ENCODE assay signal across 12 cellular contexts in genomic region chrX:81259008-81259713, GRCh38. TPM values are rescaled to one million over a fixed set of nuclear protein-coding genes. Genes with fewer than 3 reads are reported as not detected.
DNase-seq lines count a peak whose midpoint lies in the region; ATAC-seq and TF ChIP-seq lines count a peak whose summit lies in the region.
"Had no signal": no experiment of that assay in that cellular context is flagged by ENCODE, and none has a peak within 500 bp of the region (broad histone marks: within the 10 kb centered on the region; RNA-seq: fewer than 3 reads in every experiment).

No MANE protein-coding gene starts in this region.

- DNase-seq in H4 (ENCODE audit: low spot score) (peak; percentile 28), astrocyte of the hippocampus (ENCODE audit: low read depth, low spot score) (peak; percentile 48), iris pigment epithelial cell (ENCODE audit: low read depth) (peak; percentile 52), spleen (no peak), ovary (no peak), posterior vena cava (ENCODE audit: low spot score) (no peak)
- DNase-seq: MG63; NCI-H524 treated with DMSO at 0.1 percent for 48 hours; stimulated activated CD4-positive, alpha-beta T cell treated with anti-CD3 and anti-CD28 coated beads, Interleukin-2, amount 100 ng/mL, for 24 hours; substantia nigra had no signal

- TF ChIP-seq EP300 in ovary (IDR thresholded peaks at IDR 0.05), result no peak

- intact Hi-C loops in spleen (cut with DNase I; ENCODE audit: low total_unique reads), result no loop called here
- intact Hi-C loops in ovary (cut with DNase I), result no loop called here
- intact Hi-C loops in posterior vena cava (cut with DNase I), result no loop called here

- H3K4me1 ChIP-seq in skeletal muscle tissue (ENCODE audit: control insufficient read depth in 3 of 3, insufficient read depth in 3 of 3, low read length in 3 of 3) (peaks cover 0 to 4% (median 0%) of the 10 kb centered on the region in 3 donors), spleen (peaks cover 0 to 36% (median 11%) of the 10 kb centered on the region in 6 donors), ovary (ENCODE audit: insufficient read depth) (no peaks in the 10 kb centered on the region)

- no peak for TF ChIP-seq POLR2A in spleen (IDR thresholded peaks at IDR 0.05)
- TF ChIP-seq POLR2A in ovary (IDR thresholded peaks at IDR 0.05), result no peak

- no peak overlapping the region for H3K9ac ChIP-seq in skeletal muscle tissue (ENCODE audit: low read depth in 1 of 3, low read length in 3 of 3)

- H3K27me3 ChIP-seq in skeletal muscle tissue (ENCODE audit: control insufficient read depth in 3 of 3, insufficient read depth in 3 of 3, low read length in 3 of 3), result no peaks in the 10 kb centered on the region
- no peaks in the 10 kb centered on the region for H3K27me3 ChIP-seq in spleen (replicated peaks in 1 of 7)
- H3K27me3 ChIP-seq in ovary, result no peaks in the 10 kb centered on the region
- H3K27me3 ChIP-seq: MG63 had no signal

- TF ChIP-seq CTCF in spleen (IDR thresholded peaks at IDR 0.05 in 8 of 11, conservative IDR thresholded peaks at IDR 0.05 in 3 of 11) (no peak), ovary (IDR thresholded peaks at IDR 0.05) (no peak)

- 33 to 74% (median 56%) methylated on average over 1 of the region's 1 CpG for WGBS in spleen, 5 donors
- WGBS in ovary, 3 donors, result 9 to 30% (median 20%) methylated on average over 1 of the region's 1 CpG

- H3K9me3 ChIP-seq in skeletal muscle tissue (ENCODE audit: control insufficient read depth in 3 of 3, low read length in 3 of 3) (no peaks in the 10 kb centered on the region), spleen (no peaks in the 10 kb centered on the region), ovary (no peaks in the 10 kb centered on the region)
- H3K9me3 ChIP-seq: MG63 had no signal

- H3K27ac ChIP-seq in skeletal muscle tissue (ENCODE audit: low read depth, low read length) (peak overlapping the region; percentile 14), spleen (peak overlapping the region in 3 of 8 donors; percentile 7 to 33 (median 16)), ovary (peak overlapping the region in 1 of 2 donors; percentile 37)

- no peak overlapping the region for H3K4me3 ChIP-seq in skeletal muscle tissue (ENCODE audit: low read length in 3 of 3)
- H3K4me3 ChIP-seq in spleen, result no peak overlapping the region
- H3K4me3 ChIP-seq in ovary, result no peak overlapping the region
- H3K4me3 ChIP-seq: MG63 had no signal

- H3K36me3 ChIP-seq in skeletal muscle tissue (ENCODE audit: control insufficient read depth in 3 of 3, insufficient read depth in 3 of 3, low read length in 3 of 3) (no peaks in the 10 kb centered on the region), spleen (no peaks in the 10 kb centered on the region), ovary (no peaks in the 10 kb centered on the region)
- H3K36me3 ChIP-seq: MG63 had no signal

- no peak for ATAC-seq in HG02798 (IDR thresholded peaks at IDR 0.05; ENCODE audit: poor library complexity, unreplicated experiment)

RNA-seq across cellular contexts. Expression of gene SH3BGRL, which starts 57.3 kb away (rescaled TPM):
- 73.1 and 90.2 TPM in 2 replicates for total RNA-seq in H4 (2014; rRNA removed; shearing (Covaris generic))
- total RNA-seq in skeletal muscle tissue (37.6 TPM), spleen (100 to 1,000 TPM; 169 to 280 (median 203) TPM), ovary (100 to 1,000 TPM in 4 of 7 donors, 10 to 100 TPM in 3; 88.3 to 147 (median 111) TPM), posterior vena cava (100 to 1,000 TPM; 170 to 227 TPM)
- polyA plus RNA-seq in spleen (100 to 1,000 TPM; 132 to 190 (median 174) TPM), ovary (100 to 1,000 TPM; 129 to 257 TPM)

RNA-seq across cellular contexts. Expression of gene HMGN5, which starts 57.4 kb away (rescaled TPM):
- total RNA-seq in H4 (2014; rRNA removed; shearing (Covaris generic)), result 0.97 and 5.8 TPM in 2 replicates
- not detected for total RNA-seq in skeletal muscle tissue
- total RNA-seq in spleen, result 1 to 10 TPM; 3.2 to 8.6 (median 4.9) TPM
- 1 to 10 TPM; 6.3 to 9.1 (median 7.4) TPM for polyA plus RNA-seq in spleen
- 10 to 100 TPM in 1 of 7 donors, 1 to 10 TPM in 6; 3.8 to 11.5 (median 8.0) TPM for total RNA-seq in ovary
- polyA plus RNA-seq in ovary, result 10 to 100 TPM; 18.6 to 21.2 TPM
- 1 to 10 TPM; 7.9 to 8.4 TPM for total RNA-seq in posterior vena cava

Comparison
In these comparisons a context has a peak if more than half of its experiments do, and no peak if none do; other contexts are left out.
1. DNase-seq: peak in H4 (single experiment), astrocyte of the hippocampus (single experiment) and iris pigment epithelial cell (single experiment); none in spleen (single experiment), ovary (0 of 5) and posterior vena cava (single experiment).